ENCODE assay signal across 9 cellular contexts in the genomic region with DNA sequence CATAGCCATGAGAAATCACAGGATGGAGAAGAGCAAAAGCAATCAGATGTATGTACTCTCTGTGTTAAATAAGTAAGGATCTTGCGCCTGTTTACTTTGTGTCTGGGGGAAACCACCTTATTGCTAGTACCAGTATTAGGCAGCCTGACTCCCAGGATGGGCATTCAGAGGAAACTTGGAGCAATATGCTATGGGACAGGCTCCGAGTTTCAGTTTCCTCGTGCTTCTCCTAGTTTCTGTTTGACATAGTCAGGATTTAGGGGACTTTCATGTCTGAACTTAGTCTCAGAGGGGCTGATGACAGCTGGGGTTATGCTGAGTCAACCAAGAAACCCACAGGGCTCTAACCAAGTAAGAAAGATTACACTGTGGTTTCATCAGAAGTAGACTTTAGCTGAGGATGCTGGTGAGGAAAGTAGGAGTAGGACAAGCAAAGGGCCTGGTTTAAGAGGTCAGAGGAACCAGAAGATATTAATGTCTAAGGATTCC.
A peak's percentile ranks its signal among the peaks of the same experiment; 100 is the strongest.
DNase-seq lines count a peak whose midpoint lies in the region; ATAC-seq, FAIRE-seq and TF ChIP-seq lines count a peak whose summit lies in the region.
"Had no signal": no experiment of that assay in that cellular context is flagged by ENCODE, and none has a peak within 500 bp of the region (broad histone marks: within the 10 kb centered on the region; RNA-seq: fewer than 3 reads in every experiment).

No MANE protein-coding gene starts in this region.

- peaks cover 13% of the 10 kb centered on the region for H3K4me1 Mint-ChIP-seq in activated T-cell treated with anti-CD3 and anti-CD28 coated beads, Interleukin-2, amount 50 U/mL, for 24 hours (ENCODE audit: low read depth)

- peaks cover 10% of the 10 kb centered on the region for H3K27me3 Mint-ChIP-seq in activated T-cell treated with anti-CD3 and anti-CD28 coated beads, Interleukin-2, amount 50 U/mL, for 24 hours

- H3K36me3 Mint-ChIP-seq in activated T-cell treated with anti-CD3 and anti-CD28 coated beads, Interleukin-2, amount 50 U/mL, for 24 hours (ENCODE audit: low read depth), result no peaks in the 10 kb centered on the region

- H3K4me3 Mint-ChIP-seq in activated T-cell treated with anti-CD3 and anti-CD28 coated beads, Interleukin-2, amount 50 U/mL, for 24 hours, result no peak overlapping the region

- no peaks in the 10 kb centered on the region for H3K36me3 ChIP-seq in effector memory CD4-positive, alpha-beta T cell (ENCODE audit: control insufficient read depth, insufficient read depth, low read length)
- H3K36me3 ChIP-seq: cardiac muscle cell had no signal

- no peaks in the 10 kb centered on the region for H3K27me3 ChIP-seq in effector memory CD4-positive, alpha-beta T cell (replicated peaks; ENCODE audit: control insufficient read depth, insufficient read depth, low read length, poor library complexity, severe bottlenecking)
- H3K27me3 ChIP-seq: cardiac muscle cell had no signal

- H3K9me3 ChIP-seq in effector memory CD4-positive, alpha-beta T cell (ENCODE audit: control insufficient read depth, low read length), result no peaks in the 10 kb centered on the region

- H3K4me3 ChIP-seq in effector memory CD4-positive, alpha-beta T cell (ENCODE audit: insufficient read depth, low read depth, low read length, poor library complexity, severe bottlenecking), result no peak overlapping the region
- H3K4me3 ChIP-seq: cardiac muscle cell had no signal

- H3K9me3 Mint-ChIP-seq in activated T-cell treated with anti-CD3 and anti-CD28 coated beads, Interleukin-2, amount 50 U/mL, for 24 hours, result no peaks in the 10 kb centered on the region

- H3K27ac Mint-ChIP-seq in activated T-cell treated with anti-CD3 and anti-CD28 coated beads, Interleukin-2, amount 50 U/mL, for 24 hours, result peak overlapping the region; percentile 70

- TF ChIP-seq CTCF in AG09319 (IDR thresholded peaks at IDR 0.05; ENCODE audit: low read depth, low read length), result no peak

- DNase-seq in AG09319 (ENCODE audit: extremely low read depth, low read depth), result peak; percentile 27
- no peak for DNase-seq in activated T-cell treated with anti-CD3 and anti-CD28 coated beads, Interleukin-2, amount 50 U/mL, for 24 hours
- DNase-seq in stimulated activated CD8-positive, alpha-beta memory T cell treated with anti-CD3 and anti-CD28 coated beads, Interleukin-4, amount 100 ng/mL, for 48 hours, result peak; percentile 58
- DNase-seq in activated effector memory CD4-positive, alpha-beta T cell treated with Interleukin-2 at 50 U/mL for 16 hours, result no peak
- DNase-seq in urothelium cell line (ENCODE audit: low spot score), result no peak
- DNase-seq in effector memory CD4-positive, alpha-beta T cell, result no peak

- no peaks in the 10 kb centered on the region for H3K4me1 ChIP-seq in effector memory CD4-positive, alpha-beta T cell (ENCODE audit: control insufficient read depth, insufficient read depth, low read length, poor library complexity, severe bottlenecking)

- ATAC-seq in GM19324 (IDR thresholded peaks at IDR 0.05; ENCODE audit: low FRiP score, unreplicated experiment) (peak; percentile 96), HG03159 (IDR thresholded peaks at IDR 0.05; ENCODE audit: unreplicated experiment) (peak; percentile 99)

- H3K27ac ChIP-seq in effector memory CD4-positive, alpha-beta T cell (ENCODE audit: insufficient read depth, low read length, poor library complexity, severe bottlenecking), result no peak overlapping the region
- H3K27ac ChIP-seq: cardiac muscle cell had no signal

- no peak for FAIRE-seq in urothelium cell line (lab: Jason Lieb, UNC)

Comparison
In these comparisons a context has a peak if more than half of its experiments do, and no peak if none do; other contexts are left out.
1. DNase-seq: peak in AG09319 (single experiment) and stimulated activated CD8-positive, alpha-beta memory T cell treated with anti-CD3 and anti-CD28 coated beads, Interleukin-4, amount 100 ng/mL, for 48 hours (single experiment); none in activated T-cell treated with anti-CD3 and anti-CD28 coated beads, Interleukin-2, amount 50 U/mL, for 24 hours (single experiment), activated effector memory CD4-positive, alpha-beta T cell treated with Interleukin-2 at 50 U/mL for 16 hours (single experiment), urothelium cell line (single experiment) and effector memory CD4-positive, alpha-beta T cell (0 of 3).